ENCODE assay signal across 1 cellular context in the genomic region with DNA sequence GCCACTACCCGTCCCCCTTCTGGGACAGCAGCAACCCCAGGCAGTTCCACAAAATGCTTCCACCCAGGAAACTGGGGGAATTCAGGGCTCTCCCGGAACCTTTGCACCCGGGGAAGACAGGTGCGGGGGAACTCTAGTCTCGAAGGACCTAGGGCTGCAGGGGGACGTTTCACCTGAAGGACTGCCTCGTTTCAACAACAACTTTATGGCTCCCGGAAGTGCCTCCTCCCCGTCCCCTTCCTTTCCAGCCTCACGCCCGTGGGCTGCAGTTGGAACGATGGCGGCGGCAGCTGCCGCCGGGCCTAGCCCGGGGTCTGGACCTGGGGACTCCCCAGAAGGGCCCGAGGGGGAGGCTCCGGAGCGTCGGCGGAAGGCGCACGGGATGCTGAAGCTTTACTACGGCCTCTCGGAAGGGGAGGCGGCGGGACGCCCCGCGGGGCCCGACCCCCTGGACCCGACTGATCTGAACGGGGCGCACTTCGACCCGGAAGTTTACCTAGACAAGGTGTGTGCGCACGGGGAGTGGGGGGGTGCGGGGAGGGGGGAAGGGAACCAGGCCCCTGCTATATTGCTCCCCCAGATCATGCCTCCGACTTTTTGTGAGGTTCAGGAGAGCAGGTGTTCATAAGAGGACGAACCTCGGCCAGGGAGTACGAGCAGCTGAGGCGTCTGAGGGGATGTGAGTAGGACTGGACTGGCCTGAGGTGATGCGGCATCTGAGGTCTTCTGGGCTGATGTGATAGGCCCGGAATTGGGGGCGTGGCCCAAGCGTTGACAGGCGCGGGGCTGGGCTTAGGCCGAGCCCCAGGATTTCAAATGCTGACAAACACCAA.
TF ChIP-seq lines count a peak whose summit lies in the region.

A gene (plus strand): TSS at position 241 of the 833 bp plus-strand sequence. CDS start 37 bp downstream, at position 278.

TF ChIP-seq in HepG2, 621 proteins besides CTCF, POLR2A, EP300 and RAD21 (continued from another document and continues in another):
- TF ChIP-seq, protein P1, sequence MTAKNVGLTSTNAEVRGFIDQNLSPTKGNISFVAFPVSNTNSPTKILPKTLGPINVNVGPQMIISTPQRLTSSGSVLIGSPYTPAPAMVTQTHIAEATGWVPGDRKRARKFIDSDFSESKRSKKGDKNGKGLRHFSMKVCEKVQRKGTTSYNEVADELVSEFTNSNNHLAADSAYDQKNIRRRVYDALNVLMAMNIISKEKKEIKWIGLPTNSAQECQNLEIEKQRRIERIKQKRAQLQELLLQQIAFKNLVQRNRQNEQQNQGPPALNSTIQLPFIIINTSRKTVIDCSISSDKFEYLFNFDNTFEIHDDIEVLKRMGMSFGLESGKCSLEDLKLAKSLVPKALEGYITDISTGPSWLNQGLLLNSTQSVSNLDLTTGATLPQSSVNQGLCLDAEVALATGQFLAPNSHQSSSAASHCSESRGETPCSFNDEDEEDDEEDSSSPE (CRISPR knock-in tag; IDR thresholded peaks at IDR 0.05): peak; percentile 61
- TF ChIP-seq ZNF782 (CRISPR knock-in tag; IDR thresholded peaks at IDR 0.05; ENCODE audit: borderline replicate concordance): no peak; the same call in 1 of the 2 replicates
- TF ChIP-seq ZNF556 (CRISPR knock-in tag; IDR thresholded peaks at IDR 0.05; ENCODE audit: borderline replicate concordance): peak; percentile 86; the same call in 1 of the 2 replicates
- TF ChIP-seq XBP1 (CRISPR knock-in tag; IDR thresholded peaks at IDR 0.05): no peak; the same call in 1 of the 2 replicates
- TF ChIP-seq, protein P2, sequence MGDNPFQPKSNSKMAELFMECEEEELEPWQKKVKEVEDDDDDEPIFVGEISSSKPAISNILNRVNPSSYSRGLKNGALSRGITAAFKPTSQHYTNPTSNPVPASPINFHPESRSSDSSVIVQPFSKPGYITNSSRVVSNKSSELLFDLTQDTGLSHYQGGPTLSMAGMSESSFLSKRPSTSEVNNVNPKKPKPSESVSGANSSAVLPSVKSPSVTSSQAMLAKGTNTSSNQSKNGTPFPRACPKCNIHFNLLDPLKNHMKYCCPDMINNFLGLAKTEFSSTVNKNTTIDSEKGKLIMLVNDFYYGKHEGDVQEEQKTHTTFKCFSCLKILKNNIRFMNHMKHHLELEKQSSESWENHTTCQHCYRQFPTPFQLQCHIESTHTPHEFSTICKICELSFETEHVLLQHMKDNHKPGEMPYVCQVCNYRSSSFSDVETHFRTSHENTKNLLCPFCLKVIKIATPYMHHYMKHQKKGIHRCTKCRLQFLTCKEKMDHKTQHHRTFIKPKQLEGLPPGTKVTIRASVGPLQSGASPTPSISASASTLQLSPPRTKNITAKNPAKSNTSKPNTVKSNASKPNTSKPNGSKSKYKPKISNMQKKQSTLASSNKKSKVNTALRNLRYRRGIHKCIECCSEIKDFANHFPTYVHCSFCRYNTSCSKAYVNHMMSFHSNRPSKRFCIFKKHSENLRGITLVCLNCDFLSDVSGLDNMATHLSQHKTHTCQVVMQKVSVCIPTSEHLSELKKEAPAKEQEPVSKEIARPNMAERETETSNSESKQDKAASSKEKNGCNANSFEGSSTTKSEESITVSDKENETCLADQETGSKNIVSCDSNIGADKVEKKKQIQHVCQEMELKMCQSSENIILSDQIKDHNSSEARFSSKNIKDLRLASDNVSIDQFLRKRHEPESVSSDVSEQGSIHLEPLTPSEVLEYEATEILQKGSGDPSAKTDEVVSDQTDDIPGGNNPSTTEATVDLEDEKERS (CRISPR knock-in tag; IDR thresholded peaks at IDR 0.05): no peak; the same call in 1 of the 2 replicates
- TF ChIP-seq ZNF143 (CRISPR knock-in tag; IDR thresholded peaks at IDR 0.05): peak; percentile 69; the same call in 1 of the 2 replicates
- TF ChIP-seq MBD4 (IDR thresholded peaks at IDR 0.05; ENCODE audit: borderline replicate concordance, low read length): no peak
- peak; percentile 61; the same call in 1 of the 2 replicates for TF ChIP-seq ZSCAN31 (CRISPR knock-in tag; IDR thresholded peaks at IDR 0.05; ENCODE audit: low read depth)
- 0 out of 2 replicates have a peak, but pooled peaks have one; percentile 24 for TF ChIP-seq ZNF607 (CRISPR knock-in tag; IDR thresholded peaks at IDR 0.05; ENCODE audit: borderline replicate concordance)
- no peak for TF ChIP-seq WIZ (CRISPR knock-in tag; IDR thresholded peaks at IDR 0.05)
- TF ChIP-seq, protein P3, sequence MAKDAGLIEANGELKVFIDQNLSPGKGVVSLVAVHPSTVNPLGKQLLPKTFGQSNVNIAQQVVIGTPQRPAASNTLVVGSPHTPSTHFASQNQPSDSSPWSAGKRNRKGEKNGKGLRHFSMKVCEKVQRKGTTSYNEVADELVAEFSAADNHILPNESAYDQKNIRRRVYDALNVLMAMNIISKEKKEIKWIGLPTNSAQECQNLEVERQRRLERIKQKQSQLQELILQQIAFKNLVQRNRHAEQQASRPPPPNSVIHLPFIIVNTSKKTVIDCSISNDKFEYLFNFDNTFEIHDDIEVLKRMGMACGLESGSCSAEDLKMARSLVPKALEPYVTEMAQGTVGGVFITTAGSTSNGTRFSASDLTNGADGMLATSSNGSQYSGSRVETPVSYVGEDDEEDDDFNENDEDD (CRISPR knock-in tag; IDR thresholded peaks at IDR 0.05; ENCODE audit: borderline replicate concordance): peak; percentile 72; the same call in 1 of the 2 replicates
- TF ChIP-seq ARID2 (CRISPR knock-in tag; IDR thresholded peaks at IDR 0.05; ENCODE audit: borderline replicate concordance): no peak
- TF ChIP-seq, protein P4, sequence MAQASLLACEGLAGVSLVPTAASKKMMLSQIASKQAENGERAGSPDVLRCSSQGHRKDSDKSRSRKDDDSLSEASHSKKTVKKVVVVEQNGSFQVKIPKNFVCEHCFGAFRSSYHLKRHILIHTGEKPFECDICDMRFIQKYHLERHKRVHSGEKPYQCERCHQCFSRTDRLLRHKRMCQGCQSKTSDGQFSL (CRISPR knock-in tag; IDR thresholded peaks at IDR 0.05): peak; percentile 96
- peak; percentile 61 for TF ChIP-seq ZNF878 (CRISPR knock-in tag; IDR thresholded peaks at IDR 0.05)
- TF ChIP-seq, protein P5, sequence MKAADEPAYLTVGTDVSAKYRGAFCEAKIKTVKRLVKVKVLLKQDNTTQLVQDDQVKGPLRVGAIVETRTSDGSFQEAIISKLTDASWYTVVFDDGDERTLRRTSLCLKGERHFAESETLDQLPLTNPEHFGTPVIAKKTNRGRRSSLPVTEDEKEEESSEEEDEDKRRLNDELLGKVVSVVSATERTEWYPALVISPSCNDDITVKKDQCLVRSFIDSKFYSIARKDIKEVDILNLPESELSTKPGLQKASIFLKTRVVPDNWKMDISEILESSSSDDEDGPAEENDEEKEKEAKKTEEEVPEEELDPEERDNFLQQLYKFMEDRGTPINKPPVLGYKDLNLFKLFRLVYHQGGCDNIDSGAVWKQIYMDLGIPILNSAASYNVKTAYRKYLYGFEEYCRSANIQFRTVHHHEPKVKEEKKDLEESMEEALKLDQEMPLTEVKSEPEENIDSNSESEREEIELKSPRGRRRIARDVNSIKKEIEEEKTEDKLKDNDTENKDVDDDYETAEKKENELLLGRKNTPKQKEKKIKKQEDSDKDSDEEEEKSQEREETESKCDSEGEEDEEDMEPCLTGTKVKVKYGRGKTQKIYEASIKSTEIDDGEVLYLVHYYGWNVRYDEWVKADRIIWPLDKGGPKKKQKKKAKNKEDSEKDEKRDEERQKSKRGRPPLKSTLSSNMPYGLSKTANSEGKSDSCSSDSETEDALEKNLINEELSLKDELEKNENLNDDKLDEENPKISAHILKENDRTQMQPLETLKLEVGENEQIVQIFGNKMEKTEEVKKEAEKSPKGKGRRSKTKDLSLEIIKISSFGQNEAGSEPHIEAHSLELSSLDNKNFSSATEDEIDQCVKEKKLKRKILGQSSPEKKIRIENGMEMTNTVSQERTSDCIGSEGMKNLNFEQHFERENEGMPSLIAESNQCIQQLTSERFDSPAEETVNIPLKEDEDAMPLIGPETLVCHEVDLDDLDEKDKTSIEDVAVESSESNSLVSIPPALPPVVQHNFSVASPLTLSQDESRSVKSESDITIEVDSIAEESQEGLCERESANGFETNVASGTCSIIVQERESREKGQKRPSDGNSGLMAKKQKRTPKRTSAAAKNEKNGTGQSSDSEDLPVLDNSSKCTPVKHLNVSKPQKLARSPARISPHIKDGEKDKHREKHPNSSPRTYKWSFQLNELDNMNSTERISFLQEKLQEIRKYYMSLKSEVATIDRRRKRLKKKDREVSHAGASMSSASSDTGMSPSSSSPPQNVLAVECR (CRISPR knock-in tag; IDR thresholded peaks at IDR 0.05; ENCODE audit: borderline replicate concordance): peak; percentile 87
- TF ChIP-seq, protein P6, sequence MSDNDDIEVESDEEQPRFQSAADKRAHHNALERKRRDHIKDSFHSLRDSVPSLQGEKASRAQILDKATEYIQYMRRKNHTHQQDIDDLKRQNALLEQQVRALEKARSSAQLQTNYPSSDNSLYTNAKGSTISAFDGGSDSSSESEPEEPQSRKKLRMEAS (IDR thresholded peaks at IDR 0.05): peak; percentile 81
- peak; percentile 48; the same call in 1 of the 2 replicates for TF ChIP-seq NCOA2 (CRISPR knock-in tag; IDR thresholded peaks at IDR 0.05)
- TF ChIP-seq HMG20B (CRISPR knock-in tag; conservative IDR thresholded peaks at IDR 0.05): peak; percentile 47; the same call in 1 of the 2 replicates
- TF ChIP-seq NR3C1 (CRISPR knock-in tag; IDR thresholded peaks at IDR 0.05): no peak
- no peak for TF ChIP-seq BORCS8-MEF2B (CRISPR knock-in tag; IDR thresholded peaks at IDR 0.05)
- TF ChIP-seq, protein P7, sequence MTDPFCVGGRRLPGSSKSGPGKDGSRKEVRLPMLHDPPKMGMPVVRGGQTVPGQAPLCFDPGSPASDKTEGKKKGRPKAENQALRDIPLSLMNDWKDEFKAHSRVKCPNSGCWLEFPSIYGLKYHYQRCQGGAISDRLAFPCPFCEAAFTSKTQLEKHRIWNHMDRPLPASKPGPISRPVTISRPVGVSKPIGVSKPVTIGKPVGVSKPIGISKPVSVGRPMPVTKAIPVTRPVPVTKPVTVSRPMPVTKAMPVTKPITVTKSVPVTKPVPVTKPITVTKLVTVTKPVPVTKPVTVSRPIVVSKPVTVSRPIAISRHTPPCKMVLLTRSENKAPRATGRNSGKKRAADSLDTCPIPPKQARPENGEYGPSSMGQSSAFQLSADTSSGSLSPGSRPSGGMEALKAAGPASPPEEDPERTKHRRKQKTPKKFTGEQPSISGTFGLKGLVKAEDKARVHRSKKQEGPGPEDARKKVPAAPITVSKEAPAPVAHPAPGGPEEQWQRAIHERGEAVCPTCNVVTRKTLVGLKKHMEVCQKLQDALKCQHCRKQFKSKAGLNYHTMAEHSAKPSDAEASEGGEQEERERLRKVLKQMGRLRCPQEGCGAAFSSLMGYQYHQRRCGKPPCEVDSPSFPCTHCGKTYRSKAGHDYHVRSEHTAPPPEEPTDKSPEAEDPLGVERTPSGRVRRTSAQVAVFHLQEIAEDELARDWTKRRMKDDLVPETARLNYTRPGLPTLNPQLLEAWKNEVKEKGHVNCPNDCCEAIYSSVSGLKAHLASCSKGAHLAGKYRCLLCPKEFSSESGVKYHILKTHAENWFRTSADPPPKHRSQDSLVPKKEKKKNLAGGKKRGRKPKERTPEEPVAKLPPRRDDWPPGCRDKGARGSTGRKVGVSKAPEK (CRISPR knock-in tag; IDR thresholded peaks at IDR 0.05; ENCODE audit: borderline replicate concordance): no peak
- TF ChIP-seq, protein P8, sequence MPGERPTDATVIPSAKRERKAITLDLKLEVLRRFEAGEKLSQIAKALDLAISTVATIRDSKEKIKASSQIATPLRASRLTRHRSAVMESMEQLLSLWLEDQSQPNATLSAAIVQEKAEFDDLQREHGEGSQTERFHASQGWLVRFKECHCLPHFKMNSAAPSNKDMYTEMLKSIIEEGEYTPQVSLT (CRISPR knock-in tag; IDR thresholded peaks at IDR 0.05; ENCODE audit: borderline replicate concordance, low read depth): peak; percentile 36; the same call in 1 of the 2 replicates
- no peak for TF ChIP-seq NR1H2 (CRISPR knock-in tag; IDR thresholded peaks at IDR 0.05; ENCODE audit: borderline replicate concordance, low read depth)
- TF ChIP-seq SMARCE1 (IDR thresholded peaks at IDR 0.05; ENCODE audit: borderline replicate concordance): no peak
- TF ChIP-seq, protein P9, sequence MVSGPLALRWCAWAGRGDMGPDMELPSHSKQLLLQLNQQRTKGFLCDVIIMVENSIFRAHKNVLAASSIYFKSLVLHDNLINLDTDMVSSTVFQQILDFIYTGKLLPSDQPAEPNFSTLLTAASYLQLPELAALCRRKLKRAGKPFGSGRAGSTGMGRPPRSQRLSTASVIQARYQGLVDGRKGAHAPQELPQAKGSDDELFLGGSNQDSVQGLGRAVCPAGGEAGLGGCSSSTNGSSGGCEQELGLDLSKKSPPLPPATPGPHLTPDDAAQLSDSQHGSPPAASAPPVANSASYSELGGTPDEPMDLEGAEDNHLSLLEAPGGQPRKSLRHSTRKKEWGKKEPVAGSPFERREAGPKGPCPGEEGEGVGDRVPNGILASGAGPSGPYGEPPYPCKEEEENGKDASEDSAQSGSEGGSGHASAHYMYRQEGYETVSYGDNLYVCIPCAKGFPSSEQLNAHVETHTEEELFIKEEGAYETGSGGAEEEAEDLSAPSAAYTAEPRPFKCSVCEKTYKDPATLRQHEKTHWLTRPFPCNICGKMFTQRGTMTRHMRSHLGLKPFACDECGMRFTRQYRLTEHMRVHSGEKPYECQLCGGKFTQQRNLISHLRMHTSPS (CRISPR knock-in tag; IDR thresholded peaks at IDR 0.05; ENCODE audit: low read depth): no peak; the same call in 1 of the 2 replicates
- TF ChIP-seq, protein P10, sequence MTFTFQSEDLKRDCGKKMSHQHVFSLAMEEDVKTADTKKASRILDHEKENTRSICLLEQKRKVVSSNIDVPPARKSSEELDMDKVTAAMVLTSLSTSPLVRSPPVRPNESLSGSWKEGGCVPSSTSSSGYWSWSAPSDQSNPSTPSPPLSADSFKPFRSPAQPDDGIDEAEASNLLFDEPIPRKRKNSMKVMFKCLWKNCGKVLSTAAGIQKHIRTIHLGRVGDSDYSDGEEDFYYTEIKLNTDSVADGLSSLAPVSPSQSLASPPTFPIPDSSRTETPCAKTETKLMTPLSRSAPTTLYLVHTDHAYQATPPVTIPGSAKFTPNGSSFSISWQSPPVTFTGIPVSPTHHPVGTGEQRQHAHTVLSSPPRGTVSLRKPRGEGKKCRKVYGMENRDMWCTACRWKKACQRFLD (CRISPR knock-in tag; IDR thresholded peaks at IDR 0.05; ENCODE audit: borderline replicate concordance): no peak
